Comparison of ENCODE assay signal across 8 cellular contexts in genomic region chr10:92592761-92593552, GRCh38. TPM values are rescaled to one million over a fixed set of nuclear protein-coding genes. Genes with fewer than 3 reads are reported as not detected.
DNase-seq lines count a peak whose midpoint lies in the region; ATAC-seq lines count a peak whose summit lies in the region.

KIF11 (plus strand) TSS chr10:92593130; CDS start chr10:92593376, 246 bp downstream.

- peak; percentile 93 to 97 (median 95) for DNase-seq in CD8-positive, alpha-beta memory T cell
- DNase-seq in HT-29 (ENCODE audit: low spot score) (peak; percentile 98), NOMO-1 (lab: John Stamatoyannopoulos, UW; ENCODE audit: unreplicated experiment in 2 of 2) (peak; percentile 94 to 95), medulla oblongata (ENCODE audit: extremely low spot score) (peak; percentile 98)
- DNase-seq in effector memory CD8-positive, alpha-beta T cell: peak; percentile 97 to 98 (median 98)
- peak; percentile 96 for DNase-seq in stimulated activated CD8-positive, alpha-beta memory T cell treated with anti-CD3 and anti-CD28 coated beads, Interleukin-12 subunit alpha, Interleukin-12 subunit beta, amount 100 ng/mL, for 1 hour (ENCODE audit: low read depth)

- peak within 1 kb of the TSS; percentile 97 to 100 (median 99) for H3K27ac Mint-ChIP-seq in CD8-positive, alpha-beta memory T cell
- peak within 1 kb of the TSS; percentile 99 to 100 for H3K27ac Mint-ChIP-seq in effector memory CD8-positive, alpha-beta T cell

- H3K4me3 Mint-ChIP-seq in CD8-positive, alpha-beta memory T cell: peak within 1 kb of the TSS; percentile 96 to 99 (median 97)
- H3K4me3 Mint-ChIP-seq in effector memory CD8-positive, alpha-beta T cell: peak within 1 kb of the TSS; percentile 100

- H3K27ac ChIP-seq in CD8-positive, alpha-beta memory T cell (ENCODE audit: low read depth, low read length): peak within 1 kb of the TSS; percentile 87

- no peaks in the 10 kb centered on the region for H3K9me3 ChIP-seq in CD8-positive, alpha-beta memory T cell (ENCODE audit: low read length)

- POLR2A ChIA-PET in CD8-positive, alpha-beta memory T cell (lab: Charles Lee): interaction anchor here (0.5 to 3.4 kb wide), 3 partner anchors 9 to 19 kb away, joined by 3 to 46 read pairs (median 3); partner anchors contain the start of gene IDE
- POLR2A ChIA-PET in activated CD8-positive, alpha-beta memory T cell treated with anti-CD3 and anti-CD28 coated beads for 36 hours (lab: Charles Lee): interaction anchor here (1.3 to 3.0 kb wide), 2 partner anchors 19 to 669 kb away, joined by 5 to 23 read pairs; partner anchors contain the start of genes BTAF1 and IDE

- H3K4me1 Mint-ChIP-seq in CD8-positive, alpha-beta memory T cell: peaks cover 39 to 61% (median 51%) of the 10 kb centered on the region in 3 donors
- peaks cover 20 to 30% of the 10 kb centered on the region in 2 donors for H3K4me1 Mint-ChIP-seq in effector memory CD8-positive, alpha-beta T cell (ENCODE audit: low read depth in 2 of 2)

- ATAC-seq in GM19468 (IDR thresholded peaks at IDR 0.05; ENCODE audit: extremely low read depth, unreplicated experiment): peak; percentile 50
- peak; percentile 81 for ATAC-seq in effector memory CD8-positive, alpha-beta T cell (replicated peaks)

- no peaks in the 10 kb centered on the region for H3K27me3 ChIP-seq in CD8-positive, alpha-beta memory T cell (ENCODE audit: insufficient read depth, low read length, poor library complexity, severe bottlenecking)

- CTCF ChIA-PET in CD8-positive, alpha-beta memory T cell (lab: Charles Lee): interaction anchor here (1.3 to 3.5 kb wide), 2 partner anchors 19 to 302 kb away, joined by 3 to 47 read pairs; partner anchors contain the start of genes CPEB3, IDE and MARCHF5
- CTCF ChIA-PET in activated CD8-positive, alpha-beta memory T cell treated with anti-CD3 and anti-CD28 coated beads for 36 hours (lab: Charles Lee): interaction anchor here (0.7 to 1.8 kb wide), 4 partner anchors 17 to 405 kb away, joined by 3 to 4 read pairs (median 3); partner anchors contain the start of gene IDE

- peaks cover 13% of the 10 kb centered on the region for H3K4me1 ChIP-seq in CD8-positive, alpha-beta memory T cell (ENCODE audit: insufficient read depth, low read length)

- H3K9me3 Mint-ChIP-seq in CD8-positive, alpha-beta memory T cell: no peaks in the 10 kb centered on the region
- no peaks in the 10 kb centered on the region for H3K9me3 Mint-ChIP-seq in effector memory CD8-positive, alpha-beta T cell

- peaks cover 0 to 10% (median 0%) of the 10 kb centered on the region in 3 donors for H3K36me3 Mint-ChIP-seq in CD8-positive, alpha-beta memory T cell
- peaks cover 22% of the 10 kb centered on the region for H3K36me3 Mint-ChIP-seq in effector memory CD8-positive, alpha-beta T cell (ENCODE audit: insufficient read depth)

- H3K4me3 ChIP-seq in CD8-positive, alpha-beta memory T cell (ENCODE audit: low read length): peak within 1 kb of the TSS; percentile 61

- H3K27me3 Mint-ChIP-seq in CD8-positive, alpha-beta memory T cell: no peaks in the 10 kb centered on the region
- H3K27me3 Mint-ChIP-seq in effector memory CD8-positive, alpha-beta T cell: no peaks in the 10 kb centered on the region

- H3K36me3 ChIP-seq in CD8-positive, alpha-beta memory T cell (ENCODE audit: insufficient read depth, low read length): no peaks in the 10 kb centered on the region

RNA-seq across cellular contexts. Expression of gene KIF11, which starts in this region (rescaled TPM):
- total RNA-seq in CD8-positive, alpha-beta memory T cell: 10 to 100 TPM; 36.2 to 37.1 TPM
- 1.0 TPM for polyA plus RNA-seq in CD8-positive, alpha-beta memory T cell
- total RNA-seq in HT-29 (2014; rRNA removed; shearing (Covaris generic)): 13.2 and 14.1 TPM in 2 replicates
- 10 to 100 TPM; 40.5 to 40.7 TPM for total RNA-seq in activated CD8-positive, alpha-beta memory T cell treated with anti-CD3 and anti-CD28 coated beads for 36 hours

Comparison
In these comparisons a context has a peak if more than half of its experiments do, and no peak if none do; other contexts are left out.
1. Peak in every context shown above with its lines: DNase-seq, ATAC-seq, H3K4me3 ChIP-seq and H3K27ac ChIP-seq.